In genomic region chr21:45954271-45954670, GRCh38 we compare ENCODE assay signal across 12 cellular contexts. TPM values are rescaled to one million over a fixed set of nuclear protein-coding genes. Genes with fewer than 3 reads are reported as not detected.
DNase-seq lines count a peak whose midpoint lies in the region; ATAC-seq and TF ChIP-seq lines count a peak whose summit lies in the region.
"Had no signal": no experiment of that assay in that cellular context is flagged by ENCODE, and none has a peak within 500 bp of the region (broad histone marks: within the 10 kb centered on the region; RNA-seq: fewer than 3 reads in every experiment).

No MANE protein-coding gene starts in this region.

- WGBS in IMR-90 (ENCODE audit: extremely low coverage in 2 of 2, insufficient read length in 1 of 2), 2 experiments, result 61% methylated on average over 9 of the region's 13 CpGs; no CpG with 5 or more reads in 1 of the 2 experiments

- H3K27me3 Mint-ChIP-seq in activated CD4-positive, alpha-beta T cell treated with anti-CD3 and anti-CD28 coated beads, Interleukin-2, amount 10 ng/mL, durations not matched to agents 24 days and 14 days, result peaks cover 15% of the 10 kb centered on the region

- no peak overlapping the region for H2AK9ac ChIP-seq in IMR-90 (replicated peaks; ENCODE audit: low read depth, low read length, poor library complexity)

- TF ChIP-seq POLR2A in IMR-90 (IDR thresholded peaks at IDR 0.05; ENCODE audit: low read depth, low read length) (no peak), uterus (IDR thresholded peaks at IDR 0.05) (no peak)

- H3K36me3 ChIP-seq in IMR-90 (ENCODE audit: control insufficient read depth, insufficient read depth, low read length), result no peaks in the 10 kb centered on the region
- H3K36me3 ChIP-seq in uterus, result no peaks in the 10 kb centered on the region

- in situ Hi-C loops in IMR-90 (cut with MboI; ENCODE audit: low sequenced_read_pairs), result no loop called here

- no peak overlapping the region for H4K91ac ChIP-seq in IMR-90 (ENCODE audit: insufficient read depth, low read depth, low read length)

- H3K4ac ChIP-seq in IMR-90 (ENCODE audit: low read depth, low read length), result no peak overlapping the region

- dilution Hi-C loops in IMR-90 (cut with HindIII; ENCODE audit: low sequenced_read_pairs, unreplicated experiment), result no loop called here

- no peaks in the 10 kb centered on the region for H4K20me1 ChIP-seq in IMR-90 (ENCODE audit: insufficient read depth, low read length)

- H3K4me1 ChIP-seq in IMR-90 (ENCODE audit: control insufficient read depth, insufficient read depth, low read length), result peaks cover 6% of the 10 kb centered on the region; the same call in 1 of the 2 replicates
- peaks cover 5 to 16% of the 10 kb centered on the region in 2 donors for H3K4me1 ChIP-seq in uterus
- H3K4me1 ChIP-seq: parathyroid adenoma had no signal

- H3K27ac ChIP-seq in IMR-90 (ENCODE audit: insufficient read depth, low read length), result no peak overlapping the region
- peak overlapping the region; percentile 82 to 84 for H3K27ac ChIP-seq in uterus
- H3K27ac ChIP-seq: parathyroid adenoma had no signal

- no peak overlapping the region for H2AK5ac ChIP-seq in IMR-90 (ENCODE audit: low read depth, low read length)

- H2AFZ ChIP-seq in IMR-90 (replicated peaks; ENCODE audit: low read length, poor library complexity), result no peak overlapping the region
- H2AFZ ChIP-seq: parathyroid adenoma had no signal

- ATAC-seq in IMR-90 (ENCODE audit: low read depth), result peak; percentile 19; the same call in 1 of the 2 replicates
- ATAC-seq: activated CD4-positive, CD25-positive, alpha-beta regulatory T cell treated with anti-CD3 and anti-CD28 coated beads, Interleukin-2, amount 50 U/mL, for 24 hours had no signal

- no peak overlapping the region for H2BK15ac ChIP-seq in IMR-90 (ENCODE audit: low read depth, low read length)

- no peak overlapping the region for H3K9ac ChIP-seq in IMR-90 (ENCODE audit: low read depth, low read length)
- H3K9ac ChIP-seq: parathyroid adenoma had no signal

- H2BK5ac ChIP-seq in IMR-90 (ENCODE audit: low read depth, low read length, poor library complexity, severe bottlenecking), result no peak overlapping the region

- no peak overlapping the region for H4K5ac ChIP-seq in IMR-90 (ENCODE audit: low read depth, low read length)

- H3K27ac Mint-ChIP-seq in activated CD4-positive, alpha-beta T cell treated with anti-CD3 and anti-CD28 coated beads, Interleukin-2, amount 10 ng/mL, durations not matched to agents 24 days and 14 days, result no peak overlapping the region
- H3K27ac Mint-ChIP-seq: dendritic cell treated with granulocyte-macrophage colony-stimulating factor and Interleukin-4, amounts not matched to agents 40 ng/mL and 50 ng/mL, for 4 days had no signal

- BruUV-seq in IMR-90 (replicated peaks; lab: Mats Ljungman, UMichigan), result no TSS peak

- no peak overlapping the region for H3K4me2 ChIP-seq in IMR-90 (ENCODE audit: low read depth, low read length)

- peaks cover 2% of the 10 kb centered on the region; the same call in 1 of the 2 replicates for H3K27me3 ChIP-seq in IMR-90 (ENCODE audit: control insufficient read depth, insufficient read depth, low read length)
- H3K27me3 ChIP-seq in uterus, result no peaks in the 10 kb centered on the region

- H2BK20ac ChIP-seq in IMR-90 (ENCODE audit: low read depth, low read length), result no peak overlapping the region

- 0 out of 2 replicates have a peak, but pooled peaks cover 1% of the 10 kb centered on the region for H3K9me1 ChIP-seq in IMR-90 (ENCODE audit: insufficient read depth, low read length)

- POLR2A ChIA-PET in IMR-90 (lab: Charles Lee; ENCODE audit: unreplicated experiment), result no interaction called here

- no peaks in the 10 kb centered on the region for H3K9me3 Mint-ChIP-seq in activated CD4-positive, alpha-beta T cell treated with anti-CD3 and anti-CD28 coated beads, Interleukin-2, amount 10 ng/mL, durations not matched to agents 24 days and 14 days
- H3K9me3 Mint-ChIP-seq: dendritic cell treated with granulocyte-macrophage colony-stimulating factor and Interleukin-4, amounts not matched to agents 40 ng/mL and 50 ng/mL, for 4 days had no signal

- no peaks in the 10 kb centered on the region for H3K4me1 Mint-ChIP-seq in activated CD4-positive, alpha-beta T cell treated with anti-CD3 and anti-CD28 coated beads, Interleukin-2, amount 10 ng/mL, durations not matched to agents 24 days and 14 days

- TF ChIP-seq CTCF in IMR-90 (conservative IDR thresholded peaks at IDR 0.05; ENCODE audit: low read depth, low read length), result 0 out of 2 replicates have a peak, but pooled peaks have one; percentile 15
- peak in 3 of 4 experiments; percentile 15 to 41 (median 39) for TF ChIP-seq CTCF in uterus (IDR thresholded peaks at IDR 0.05)

- TF ChIP-seq RAD21 in IMR-90 (IDR thresholded peaks at IDR 0.05; ENCODE audit: low read length), result no peak

- CTCF ChIA-PET in IMR-90 (lab: Yijun Ruan, JAX), result interaction anchor here (1.2 kb wide), 1 partner anchor 16 kb away, joined by 4 read pairs; no protein-coding TSS in a partner anchor

- no peaks in the 10 kb centered on the region for H3K36me3 Mint-ChIP-seq in activated CD4-positive, alpha-beta T cell treated with anti-CD3 and anti-CD28 coated beads, Interleukin-2, amount 10 ng/mL, durations not matched to agents 24 days and 14 days (ENCODE audit: low read depth)

- H3K14ac ChIP-seq in IMR-90 (replicated peaks; ENCODE audit: low read depth, low read length), result no peak overlapping the region

- H2BK120ac ChIP-seq in IMR-90 (ENCODE audit: low read depth, low read length), result no peak overlapping the region

- H3K23ac ChIP-seq in IMR-90 (ENCODE audit: low read depth, low read length), result no peak overlapping the region

- H3K4me3 ChIP-seq in IMR-90 (ENCODE audit: insufficient read depth, low read depth, low read length) (no peak overlapping the region), uterus (no peak overlapping the region)

- H4K8ac ChIP-seq in IMR-90 (ENCODE audit: low read depth in 2 of 2, low read length in 2 of 2), result no peak overlapping the region

- no peaks in the 10 kb centered on the region for H3K79me1 ChIP-seq in IMR-90 (ENCODE audit: low read depth in 1 of 2, low read length in 2 of 2)

- no peak for DNase-seq in IMR-90
- peak; percentile 69 for DNase-seq in fibroblast of gingiva (ENCODE audit: low read depth)
- DNase-seq in mucosa of gallbladder (ENCODE audit: low spot score), result peak; percentile 34
- peak; percentile 51 to 59 for DNase-seq in uterus
- DNase-seq in activated CD4-positive, alpha-beta T cell treated with anti-CD3 and anti-CD28 coated beads, Interleukin-2, amount 10 ng/mL, durations not matched to agents 24 days and 14 days, result no peak
- no peak for DNase-seq in NCI-H146 (lab: John Stamatoyannopoulos, UW)
- DNase-seq in germinal center (ENCODE audit: low spot score), result no peak
- DNase-seq: activated effector memory CD4-positive, alpha-beta T cell treated with anti-CD3 and anti-CD28 coated beads, Interleukin-2, amount 50 U/mL, for 16 hours; Karpas-422 had no signal

- no peak overlapping the region for H3K18ac ChIP-seq in IMR-90 (ENCODE audit: low read depth, low read length)

- no peak overlapping the region for H3K4me3 Mint-ChIP-seq in activated CD4-positive, alpha-beta T cell treated with anti-CD3 and anti-CD28 coated beads, Interleukin-2, amount 10 ng/mL, durations not matched to agents 24 days and 14 days
- H3K4me3 Mint-ChIP-seq: dendritic cell treated with granulocyte-macrophage colony-stimulating factor and Interleukin-4, amounts not matched to agents 40 ng/mL and 50 ng/mL, for 4 days had no signal

- H3K56ac ChIP-seq in IMR-90 (ENCODE audit: extremely low read depth, insufficient read depth, low read length), result no peak overlapping the region

- H3K9me3 ChIP-seq in IMR-90 (ENCODE audit: control insufficient read depth, insufficient read depth, low read length) (no peaks in the 10 kb centered on the region), uterus (no peaks in the 10 kb centered on the region)

- intact Hi-C loops in IMR-90 (cut with micrococcal nuclease), result no loop called here
- intact Hi-C loops in uterus (cut with DNase I; ENCODE audit: low total_unique reads), result no loop called here
- intact Hi-C loops in activated CD4-positive, alpha-beta T cell treated with anti-CD3 and anti-CD28 coated beads, Interleukin-2, amount 10 ng/mL, durations not matched to agents 24 days and 14 days (cut with micrococcal nuclease), result no loop called here

TF ChIP-seq in IMR-90, 13 proteins besides CTCF, POLR2A, EP300 and RAD21 (continues in another document):
- TF ChIP-seq CHD1 (IDR thresholded peaks at IDR 0.05; ENCODE audit: low read depth, low read length), result no peak
- no peak for TF ChIP-seq MAFK (IDR thresholded peaks at IDR 0.05; ENCODE audit: low read depth, low read length)
- TF ChIP-seq MAZ (IDR thresholded peaks at IDR 0.05; ENCODE audit: borderline replicate concordance, low read depth, low read length), result no peak
- no peak for TF ChIP-seq BHLHE40 (IDR thresholded peaks at IDR 0.05; ENCODE audit: low read depth, low read length)
- TF ChIP-seq SMC3 (IDR thresholded peaks at IDR 0.05; ENCODE audit: low read depth, low read length), result no peak
- TF ChIP-seq USF2 (IDR thresholded peaks at IDR 0.05; ENCODE audit: low read depth, low read length), result no peak
- no peak for TF ChIP-seq FOS (IDR thresholded peaks at IDR 0.05; ENCODE audit: low read depth, low read length)
- TF ChIP-seq RFX5 (IDR thresholded peaks at IDR 0.05; ENCODE audit: low read depth, low read length), result no peak
- TF ChIP-seq MXI1 (IDR thresholded peaks at IDR 0.05; ENCODE audit: borderline replicate concordance, low read depth, low read length), result no peak
- TF ChIP-seq RCOR1 (IDR thresholded peaks at IDR 0.05; ENCODE audit: insufficient replicate concordance, low read length), result no peak
- no peak for TF ChIP-seq CEBPB (IDR thresholded peaks at IDR 0.05; ENCODE audit: low read depth, low read length)
- TF ChIP-seq NFE2L2 (IDR thresholded peaks at IDR 0.05; ENCODE audit: low read depth, low read length), result no peak

RNA-seq across cellular contexts. Expression of gene COL6A1, which starts 27.3 kb away (rescaled TPM):
- total RNA-seq in IMR-90 (2012; rRNA removed), result 173 and 186 TPM in 2 replicates
- 1,556 and 1,578 TPM in 2 replicates for polyA plus RNA-seq in IMR-90 (2012; rRNA removed)
- polyA plus RNA-seq in IMR-90 (2012; cell fraction: cytosol; rRNA removed), result 1,992 and 3,331 TPM in 2 replicates
- 5,237 and 11,886 TPM in 2 replicates for polyA plus RNA-seq in IMR-90 (2012; cell fraction: nucleus; rRNA removed; ENCODE audit: low replicate concordance)
- total RNA-seq in mucosa of gallbladder, result 583 TPM
- total RNA-seq in uterus, result 1,000 to 10,000 TPM in 1 of 4 donors, 100 to 1,000 TPM in 3; 621 to 1,160 (median 804) TPM
- 0.40 and 0.47 TPM in 2 replicates for total RNA-seq in activated CD4-positive, alpha-beta T cell treated with anti-CD3 and anti-CD28 coated beads, Interleukin-2, amount 10 ng/mL, durations not matched to agents 24 days and 14 days

Comparison
In these comparisons a context has a peak if more than half of its experiments do, and no peak if none do; other contexts are left out.
1. DNase-seq: peak in fibroblast of gingiva (single experiment), mucosa of gallbladder (single experiment) and uterus (2 of 2); none in IMR-90 (single experiment), activated CD4-positive, alpha-beta T cell treated with anti-CD3 and anti-CD28 coated beads, Interleukin-2, amount 10 ng/mL, durations not matched to agents 24 days and 14 days (single experiment), NCI-H146 (single experiment) and germinal center (single experiment).
2. RNA of gene COL6A1, which starts 27.3 kb away (total RNA-seq): 621 to 1,160 TPM in uterus, 583 TPM in mucosa of gallbladder (single experiment) and 173 to 186 TPM in IMR-90; 0.40 to 0.47 TPM in activated CD4-positive, alpha-beta T cell treated with anti-CD3 and anti-CD28 coated beads, Interleukin-2, amount 10 ng/mL, durations not matched to agents 24 days and 14 days; every median in the first group is over 100 times any median in the second.